Comparison of ENCODE assay signal across 8 cellular contexts in the genomic region with DNA sequence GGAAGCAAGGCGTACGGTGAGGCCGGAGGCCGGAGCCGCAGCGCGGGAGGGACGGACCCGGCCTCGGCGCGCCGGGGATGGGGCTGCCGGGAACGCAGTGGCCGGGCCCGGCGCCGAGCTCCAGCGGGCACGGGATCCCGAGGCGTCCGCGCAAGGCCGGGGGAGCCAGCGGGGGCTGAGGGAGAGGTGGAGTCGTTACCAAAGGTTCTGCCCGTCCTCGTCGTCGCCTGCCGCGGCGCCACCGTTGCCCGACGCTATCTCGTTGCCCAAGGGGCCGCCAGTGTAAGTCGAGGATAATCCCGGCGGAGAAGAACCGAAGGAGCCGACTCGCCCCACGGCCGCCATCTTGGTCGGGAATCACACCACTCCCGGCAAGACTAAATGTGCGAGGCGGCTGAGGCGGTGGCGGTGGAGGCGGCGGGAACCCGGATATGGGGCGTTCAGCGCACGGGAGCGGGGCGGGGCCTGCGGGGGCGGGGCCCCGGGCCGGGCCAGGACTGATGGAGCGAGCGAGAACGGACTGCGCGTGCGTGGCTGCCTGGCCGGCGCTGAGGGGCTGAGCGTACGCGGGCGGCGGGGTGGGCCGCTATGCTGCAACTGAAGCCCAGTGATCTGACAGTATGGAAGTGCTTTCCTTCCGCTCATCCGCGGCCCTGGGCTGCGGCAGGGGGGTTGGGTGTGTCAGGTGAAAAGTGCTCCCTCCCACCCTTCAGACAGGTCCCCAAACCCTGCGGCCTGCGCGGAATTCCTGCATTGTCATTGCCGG. TPM values are rescaled to one million over a fixed set of nuclear protein-coding genes. Genes with fewer than 3 reads are reported as not detected.
DNase-seq lines count a peak whose midpoint lies in the region; ATAC-seq and TF ChIP-seq lines count a peak whose summit lies in the region.

Gene DYNC1LI1, minus strand, starts transcription at position 433 of the 766 bp plus-strand sequence. Its CDS starts 88 bp downstream, at position 345.

- peaks cover 33% of the 10 kb centered on the region for H3K36me3 Mint-ChIP-seq in activated T-cell treated with anti-CD3 and anti-CD28 coated beads, Interleukin-2, amount 50 U/mL, for 24 hours (ENCODE audit: low read depth)

- DNase-seq in DMS53 (lab: John Stamatoyannopoulos, UW) (peak; percentile 85), KG1 (lab: John Stamatoyannopoulos, UW) (peak; percentile 92), erythroblast (lab: John Stamatoyannopoulos, UW) (peak; percentile 94 to 97)
- DNase-seq in activated T-cell treated with anti-CD3 and anti-CD28 coated beads, Interleukin-2, amount 50 U/mL, for 24 hours: peak; percentile 97
- peak; percentile 81 to 89 for DNase-seq in stimulated activated CD8-positive, alpha-beta memory T cell treated with anti-CD3 and anti-CD28 coated beads, Interleukin-4, amount 100 ng/mL, for 4 hours (ENCODE audit: low read depth in 2 of 2, low spot score in 1 of 2)

- no peaks in the 10 kb centered on the region for H3K27me3 ChIP-seq in mucosa of rectum (ENCODE audit: control insufficient read depth in 2 of 2, insufficient read depth in 2 of 2, low read length in 2 of 2)

- H3K9ac ChIP-seq in mucosa of rectum (ENCODE audit: low read depth in 1 of 2, low read length in 2 of 2): peak within 1 kb of the TSS; percentile 79 to 92

- H3K4me1 Mint-ChIP-seq in activated T-cell treated with anti-CD3 and anti-CD28 coated beads, Interleukin-2, amount 50 U/mL, for 24 hours (ENCODE audit: low read depth): peaks cover 28% of the 10 kb centered on the region

- H3K27me3 Mint-ChIP-seq in activated T-cell treated with anti-CD3 and anti-CD28 coated beads, Interleukin-2, amount 50 U/mL, for 24 hours: no peaks in the 10 kb centered on the region

- peak within 1 kb of the TSS; percentile 87 to 99 for H3K4me3 ChIP-seq in mucosa of rectum (ENCODE audit: low read length in 2 of 2)

- peaks cover 0 to 10% of the 10 kb centered on the region in 2 donors for H3K4me1 ChIP-seq in mucosa of rectum (ENCODE audit: control insufficient read depth in 2 of 2, insufficient read depth in 2 of 2, low read length in 2 of 2)

- peak within 1 kb of the TSS; percentile 93 for H3K27ac ChIP-seq in mucosa of rectum (ENCODE audit: low read depth in 2 of 2, low read length in 2 of 2)

- peak within 1 kb of the TSS; percentile 96 for H3K27ac Mint-ChIP-seq in activated T-cell treated with anti-CD3 and anti-CD28 coated beads, Interleukin-2, amount 50 U/mL, for 24 hours

- no peaks in the 10 kb centered on the region for H3K9me3 Mint-ChIP-seq in activated T-cell treated with anti-CD3 and anti-CD28 coated beads, Interleukin-2, amount 50 U/mL, for 24 hours

- peak; percentile 90 for TF ChIP-seq POLR2A in erythroblast (IDR thresholded peaks at IDR 0.05; ENCODE audit: low read length)

- H3K36me3 ChIP-seq in mucosa of rectum (ENCODE audit: control insufficient read depth in 2 of 2, insufficient read depth in 2 of 2, low read length in 2 of 2): peaks cover 3 to 5% of the 10 kb centered on the region in 2 donors

- no peaks in the 10 kb centered on the region for H3K9me3 ChIP-seq in mucosa of rectum (ENCODE audit: control insufficient read depth in 2 of 2, low read length in 2 of 2)

- ATAC-seq in GM21737 (IDR thresholded peaks at IDR 0.05; ENCODE audit: unreplicated experiment): peak; percentile 91

- peak within 1 kb of the TSS; percentile 92 for H3K4me3 Mint-ChIP-seq in activated T-cell treated with anti-CD3 and anti-CD28 coated beads, Interleukin-2, amount 50 U/mL, for 24 hours

TF ChIP-seq in PFSK-1, 5 proteins besides CTCF, POLR2A, EP300 and RAD21:
- TF ChIP-seq POLR2AphosphoS5 (IDR thresholded peaks at IDR 0.05; ENCODE audit: low read depth, low read length): peak; percentile 80
- no peak for TF ChIP-seq FOXP2 (optimal IDR thresholded peaks at IDR 0.05; ENCODE audit: borderline replicate concordance, extremely low read depth, extremely low read length, insufficient read depth)
- TF ChIP-seq, protein P1, sequence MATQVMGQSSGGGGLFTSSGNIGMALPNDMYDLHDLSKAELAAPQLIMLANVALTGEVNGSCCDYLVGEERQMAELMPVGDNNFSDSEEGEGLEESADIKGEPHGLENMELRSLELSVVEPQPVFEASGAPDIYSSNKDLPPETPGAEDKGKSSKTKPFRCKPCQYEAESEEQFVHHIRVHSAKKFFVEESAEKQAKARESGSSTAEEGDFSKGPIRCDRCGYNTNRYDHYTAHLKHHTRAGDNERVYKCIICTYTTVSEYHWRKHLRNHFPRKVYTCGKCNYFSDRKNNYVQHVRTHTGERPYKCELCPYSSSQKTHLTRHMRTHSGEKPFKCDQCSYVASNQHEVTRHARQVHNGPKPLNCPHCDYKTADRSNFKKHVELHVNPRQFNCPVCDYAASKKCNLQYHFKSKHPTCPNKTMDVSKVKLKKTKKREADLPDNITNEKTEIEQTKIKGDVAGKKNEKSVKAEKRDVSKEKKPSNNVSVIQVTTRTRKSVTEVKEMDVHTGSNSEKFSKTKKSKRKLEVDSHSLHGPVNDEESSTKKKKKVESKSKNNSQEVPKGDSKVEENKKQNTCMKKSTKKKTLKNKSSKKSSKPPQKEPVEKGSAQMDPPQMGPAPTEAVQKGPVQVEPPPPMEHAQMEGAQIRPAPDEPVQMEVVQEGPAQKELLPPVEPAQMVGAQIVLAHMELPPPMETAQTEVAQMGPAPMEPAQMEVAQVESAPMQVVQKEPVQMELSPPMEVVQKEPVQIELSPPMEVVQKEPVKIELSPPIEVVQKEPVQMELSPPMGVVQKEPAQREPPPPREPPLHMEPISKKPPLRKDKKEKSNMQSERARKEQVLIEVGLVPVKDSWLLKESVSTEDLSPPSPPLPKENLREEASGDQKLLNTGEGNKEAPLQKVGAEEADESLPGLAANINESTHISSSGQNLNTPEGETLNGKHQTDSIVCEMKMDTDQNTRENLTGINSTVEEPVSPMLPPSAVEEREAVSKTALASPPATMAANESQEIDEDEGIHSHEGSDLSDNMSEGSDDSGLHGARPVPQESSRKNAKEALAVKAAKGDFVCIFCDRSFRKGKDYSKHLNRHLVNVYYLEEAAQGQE (IDR thresholded peaks at IDR 0.05; ENCODE audit: insufficient read depth in 1 of 2, low read depth in 2 of 2, low read length in 2 of 2): no peak
- peak; percentile 78; the same call in 1 of the 2 replicates for TF ChIP-seq TAF1 (IDR thresholded peaks at IDR 0.05; ENCODE audit: borderline replicate concordance, insufficient read depth, low read length)
- 0 out of 2 replicates have a peak, but pooled peaks have one; percentile 6 for TF ChIP-seq SIN3A (IDR thresholded peaks at IDR 0.05; ENCODE audit: borderline replicate concordance, insufficient read depth, low read length)

RNA-seq across cellular contexts. Expression of gene DYNC1LI1, which starts in this region (rescaled TPM):
- 36.2 TPM for polyA plus RNA-seq in PFSK-1 (2012; ENCODE audit: insufficient read length, low read depth)

Comparison
In these comparisons a context has a peak if more than half of its experiments do, and no peak if none do; other contexts are left out.
1. Peak in every context shown above with its lines: DNase-seq, ATAC-seq, H3K4me3 ChIP-seq and H3K27ac ChIP-seq.